In the genomic region with DNA sequence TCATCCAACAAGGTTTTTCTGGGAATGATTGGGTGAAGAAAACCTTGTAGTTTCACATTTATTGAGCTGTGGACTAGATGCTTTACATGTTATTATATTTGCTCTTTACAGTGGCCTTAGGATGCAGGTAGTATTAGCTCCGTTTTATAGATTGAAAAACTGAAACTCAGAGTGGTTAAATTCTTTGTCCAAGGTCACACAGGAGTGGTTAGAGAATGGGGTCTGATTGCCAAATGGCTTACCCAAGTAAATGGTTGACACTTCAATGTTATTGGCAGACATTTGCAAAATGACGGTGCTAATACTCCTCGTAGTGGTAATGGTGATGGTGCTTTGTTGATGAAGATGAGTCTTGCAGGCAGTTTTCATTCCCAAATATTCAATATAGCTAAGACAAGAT, we compare ENCODE assay signal across 11 cellular contexts. TPM values are rescaled to one million over a fixed set of nuclear protein-coding genes. Genes with fewer than 3 reads are reported as not detected.
DNase-seq lines count a peak whose midpoint lies in the region; ATAC-seq and TF ChIP-seq lines count a peak whose summit lies in the region.
"Had no signal": no experiment of that assay in that cellular context is flagged by ENCODE, and none has a peak within 500 bp of the region (broad histone marks: within the 10 kb centered on the region; RNA-seq: fewer than 3 reads in every experiment).

No MANE protein-coding gene starts in this region.

- H3K4me1 ChIP-seq in Karpas-422 (ENCODE audit: low read length) (peaks cover 51% of the 10 kb centered on the region), mammary epithelial cell (ENCODE audit: insufficient read depth, low read length) (peaks cover 26% of the 10 kb centered on the region), osteoblast (ENCODE audit: insufficient read depth, low read length) (peaks cover 22% of the 10 kb centered on the region)

- H4K20me1 ChIP-seq in Karpas-422 (ENCODE audit: insufficient read depth, low read depth, low read length) (peaks cover 33% of the 10 kb centered on the region), mammary epithelial cell (ENCODE audit: insufficient read depth, low read length) (peaks cover 6% of the 10 kb centered on the region), osteoblast (ENCODE audit: insufficient read depth, low read length) (peaks cover 56% of the 10 kb centered on the region)

- no TSS peak for BruUV-seq in Calu3 (replicated peaks; lab: Mats Ljungman, UMichigan)
- BruUV-seq in mammary epithelial cell (replicated peaks; lab: Mats Ljungman, UMichigan): no TSS peak

- no peaks in the 10 kb centered on the region for H3K9me3 Mint-ChIP-seq in Calu3 (ENCODE audit: low read depth, unreplicated experiment)

- no peak for ATAC-seq in GM21825 (IDR thresholded peaks at IDR 0.05; ENCODE audit: unreplicated experiment)

- intact Hi-C loops in Calu3 (cut with micrococcal nuclease; ENCODE audit: unreplicated experiment): loop anchor here (5.0 kb wide), 1 partner anchor 44 kb away; no protein-coding TSS in a partner anchor
- intact Hi-C loops in mammary epithelial cell (cut with micrococcal nuclease): loop anchor here (1.0 to 5.0 kb wide), 2 partner anchors 10 to 206 kb away; no protein-coding TSS in a partner anchor

- H3K9ac ChIP-seq in Karpas-422 (ENCODE audit: low read length) (0 out of 2 replicates have a peak overlapping the region, but pooled peaks have one; percentile 6), mammary epithelial cell (ENCODE audit: insufficient read depth, low read length) (no peak overlapping the region)

- H3K27me3 ChIP-seq in Karpas-422 (ENCODE audit: low read length): no peaks in the 10 kb centered on the region
- H3K27me3 ChIP-seq in mammary epithelial cell (ENCODE audit: insufficient read depth, low read length): no peaks in the 10 kb centered on the region
- H3K27me3 ChIP-seq in osteoblast (ENCODE audit: insufficient read depth, low read length): no peaks in the 10 kb centered on the region
- H3K27me3 ChIP-seq: adrenal gland had no signal

- peak overlapping the region; percentile 84 for H3K27ac Mint-ChIP-seq in Calu3 (ENCODE audit: unreplicated experiment)

- no peaks in the 10 kb centered on the region for H3K9me3 ChIP-seq in Karpas-422 (ENCODE audit: low read length)
- H3K9me3 ChIP-seq in mammary epithelial cell (replicated peaks; ENCODE audit: insufficient read depth, low read length): no peaks in the 10 kb centered on the region
- H3K9me3 ChIP-seq in osteoblast (ENCODE audit: low read depth, low read length): no peaks in the 10 kb centered on the region
- H3K9me3 ChIP-seq: adrenal gland had no signal

- H3K27me3 Mint-ChIP-seq in Calu3 (ENCODE audit: unreplicated experiment): no peaks in the 10 kb centered on the region

- TF ChIP-seq CTCF in Calu3 (IDR thresholded peaks at IDR 0.05; ENCODE audit: unreplicated experiment) (no peak), mammary epithelial cell (conservative IDR thresholded peaks at IDR 0.05 in 1 of 2, IDR thresholded peaks at IDR 0.05 in 1 of 2; ENCODE audit: extremely low read depth in 1 of 2, insufficient read depth in 1 of 2, low read depth in 1 of 2, low read length in 2 of 2) (no peak), osteoblast (IDR thresholded peaks at IDR 0.05; ENCODE audit: extremely low read depth, low read depth, low read length) (no peak)

- H3K36me3 ChIP-seq in Karpas-422 (ENCODE audit: insufficient read depth, low read length) (peaks cover 12% of the 10 kb centered on the region; the same call in 1 of the 2 replicates), mammary epithelial cell (ENCODE audit: insufficient read depth, low read length) (peaks cover 7% of the 10 kb centered on the region), osteoblast (ENCODE audit: insufficient read depth, low read length) (peaks cover 18% of the 10 kb centered on the region)
- H3K36me3 ChIP-seq: adrenal gland had no signal

- H3K4me3 ChIP-seq in Karpas-422 (ENCODE audit: low read length): peak overlapping the region; percentile 79
- H3K4me3 ChIP-seq in mammary epithelial cell (replicated peaks in 1 of 3; ENCODE audit: insufficient read depth in 1 of 3, low read depth in 2 of 3, low read length in 3 of 3): no peak overlapping the region
- no peak overlapping the region for H3K4me3 ChIP-seq in osteoblast (ENCODE audit: insufficient read depth, low read length)

- peak overlapping the region; percentile 90 for H3K4me3 Mint-ChIP-seq in Calu3 (ENCODE audit: low read depth, unreplicated experiment)

- peaks cover 47% of the 10 kb centered on the region for H3K36me3 Mint-ChIP-seq in Calu3 (ENCODE audit: insufficient read depth, unreplicated experiment)

- no peaks in the 10 kb centered on the region for H3K9me2 ChIP-seq in Karpas-422 (replicated peaks; ENCODE audit: insufficient read depth, low read length)

- H3K4me1 Mint-ChIP-seq in Calu3 (ENCODE audit: low read depth, unreplicated experiment): peaks cover 56% of the 10 kb centered on the region

- H3K4me2 ChIP-seq in Karpas-422 (ENCODE audit: low read depth, low read length, poor library complexity, severe bottlenecking): peak overlapping the region; percentile 92
- H3K4me2 ChIP-seq in mammary epithelial cell (ENCODE audit: insufficient read depth, low read depth, low read length): peak overlapping the region; percentile 93
- H3K4me2 ChIP-seq in osteoblast (ENCODE audit: insufficient read depth, low read length): peak overlapping the region; percentile 80

- WGBS in mammary epithelial cell (ENCODE audit: low coverage, missing lambda C conversion rate): 98% methylated on average over 3 of the region's 3 CpGs

- dilution Hi-C loops in mammary epithelial cell (cut with HindIII; ENCODE audit: low sequenced_read_pairs): no loop called here

- no peak overlapping the region for H2AFZ ChIP-seq in Karpas-422 (ENCODE audit: low read length)
- H2AFZ ChIP-seq in mammary epithelial cell (ENCODE audit: low read depth, low read length): no peak overlapping the region
- no peak overlapping the region for H2AFZ ChIP-seq in osteoblast (ENCODE audit: low read length)

- H3K27ac ChIP-seq in Karpas-422 (ENCODE audit: low read length): no peak overlapping the region
- H3K27ac ChIP-seq in mammary epithelial cell (ENCODE audit: insufficient read depth, low read depth, low read length): no peak overlapping the region
- H3K27ac ChIP-seq in osteoblast (ENCODE audit: low read depth, low read length): no peak overlapping the region
- H3K27ac ChIP-seq: WERI-Rb-1 had no signal

- H3K79me2 ChIP-seq in Karpas-422 (ENCODE audit: low read length) (peaks cover 71% of the 10 kb centered on the region), mammary epithelial cell (ENCODE audit: insufficient read depth, low read length) (peaks cover 71% of the 10 kb centered on the region), osteoblast (ENCODE audit: insufficient read depth, low read length) (peaks cover 71% of the 10 kb centered on the region)

- CTCF ChIA-PET in Calu3 (lab: Charles Lee) (interaction anchor here (0.5 to 1.5 kb wide), 3 partner anchors 10 to 26 kb away, joined by 3 to 7 read pairs (median 7); a partner anchor contains a TSS), mammary epithelial cell (lab: Charles Lee; ENCODE audit: low non-redundant PET) (interaction anchor here (0.6 kb wide), 1 partner anchor 10 kb away, joined by 3 read pairs; no protein-coding TSS in a partner anchor)

- in situ Hi-C loops in mammary epithelial cell (cut with MboI; ENCODE audit: low sequenced_read_pairs in 2 of 2) (no loop called here), G401 (cut with HindIII; ENCODE audit: low sequenced_read_pairs) (no loop called here)

- no peak for DNase-seq in Calu3
- DNase-seq in Karpas-422: no peak
- no peak for DNase-seq in mammary epithelial cell
- no peak for DNase-seq in osteoblast (ENCODE audit: insufficient read length, low spot score, missing footprints)
- DNase-seq in nucleus accumbens (lab: John Stamatoyannopoulos, UW): no peak
- DNase-seq in 8988T: no peak
- DNase-seq in G401 (ENCODE audit: low spot score): no peak
- DNase-seq: adrenal gland, NCI-H1694, WERI-Rb-1 had no signal

RNA-seq across cellular contexts. Expression of a gene that starts 2.2 kb away (rescaled TPM):
- total RNA-seq in Calu3 (2022) (79.1 and 91.4 TPM in 2 replicates), mammary epithelial cell (10 to 100 TPM; 23.0 to 47.4 TPM), osteoblast (28.3 and 34.7 TPM in 2 replicates)
- 47.6 and 53.4 TPM in 2 replicates for total RNA-seq in Karpas-422 (2014; rRNA removed; shearing (Covaris generic); ENCODE audit: low replicate concordance)
- 20.1 TPM for polyA plus RNA-seq in mammary epithelial cell
- polyA minus RNA-seq in mammary epithelial cell: 33.3 TPM
- total RNA-seq in G401 (2014; rRNA removed; shearing (Covaris generic)): 30.5 and 35.9 TPM in 2 replicates

RNA-seq across cellular contexts. Expression of a gene that starts 7.2 kb away (rescaled TPM):
- total RNA-seq in Calu3 (2022) (58.5 and 70.0 TPM in 2 replicates), mammary epithelial cell (10 to 100 TPM; 51.5 to 64.5 TPM), osteoblast (82.2 and 86.1 TPM in 2 replicates)
- total RNA-seq in Karpas-422 (2014; rRNA removed; shearing (Covaris generic); ENCODE audit: low replicate concordance): 50.5 and 64.1 TPM in 2 replicates
- polyA plus RNA-seq in mammary epithelial cell: 42.8 TPM
- 68.6 TPM for polyA minus RNA-seq in mammary epithelial cell
- 33.3 and 41.4 TPM in 2 replicates for total RNA-seq in G401 (2014; rRNA removed; shearing (Covaris generic))

RNA-seq across cellular contexts. Expression of a gene that starts 26.2 kb away (rescaled TPM):
- 94.6 and 105 TPM in 2 replicates for total RNA-seq in Calu3 (2022)
- total RNA-seq in Karpas-422 (2014; rRNA removed; shearing (Covaris generic); ENCODE audit: low replicate concordance): 57.8 and 74.1 TPM in 2 replicates
- 10 to 100 TPM; 56.5 to 76.7 TPM for total RNA-seq in mammary epithelial cell
- 52.0 TPM for polyA plus RNA-seq in mammary epithelial cell
- 20.8 TPM for polyA minus RNA-seq in mammary epithelial cell
- total RNA-seq in osteoblast: 57.2 and 60.4 TPM in 2 replicates
- total RNA-seq in G401 (2014; rRNA removed; shearing (Covaris generic)): 131 and 138 TPM in 2 replicates

RNA-seq across cellular contexts. Expression of a gene that starts 47.8 kb away (rescaled TPM):
- total RNA-seq in Calu3 (2022) (50.7 and 66.3 TPM in 2 replicates), mammary epithelial cell (100 to 1,000 TPM in 1 of 2 donors, 10 to 100 TPM in 1; 70.3 to 106 TPM), osteoblast (95.2 and 105 TPM in 2 replicates)
- 23.3 and 44.9 TPM in 2 replicates for total RNA-seq in Karpas-422 (2014; rRNA removed; shearing (Covaris generic); ENCODE audit: low replicate concordance)
- polyA plus RNA-seq in mammary epithelial cell: 39.1 TPM
- polyA minus RNA-seq in mammary epithelial cell: 142 TPM
- total RNA-seq in G401 (2014; rRNA removed; shearing (Covaris generic)): 19.4 and 23.9 TPM in 2 replicates

RNA-seq across cellular contexts. Expression of a gene that starts 51.5 kb away (rescaled TPM):
- total RNA-seq in Calu3 (2022) (40.9 and 42.7 TPM in 2 replicates), mammary epithelial cell (10 to 100 TPM; 19.5 to 34.1 TPM), osteoblast (13.8 and 16.2 TPM in 2 replicates)
- total RNA-seq in Karpas-422 (2014; rRNA removed; shearing (Covaris generic); ENCODE audit: low replicate concordance): 11.1 and 13.2 TPM in 2 replicates
- 38.1 TPM for polyA plus RNA-seq in mammary epithelial cell
- 28.1 TPM for polyA minus RNA-seq in mammary epithelial cell
- 34.2 and 47.6 TPM in 2 replicates for total RNA-seq in G401 (2014; rRNA removed; shearing (Covaris generic))
